ENCODE assay signal across 1 cellular context in genomic region chr1:27395441-27396195, GRCh38.
TF ChIP-seq lines count a peak whose summit lies in the region.

No MANE protein-coding gene starts in this region.

TF ChIP-seq in H1, 55 proteins besides CTCF, POLR2A, EP300 and RAD21:
- TF ChIP-seq RBBP5 (IDR thresholded peaks at IDR 0.05; ENCODE audit: borderline replicate concordance, low read depth, low read length): no peak
- TF ChIP-seq RNF2 (IDR thresholded peaks at IDR 0.05; ENCODE audit: borderline replicate concordance, low read depth, low read length, missing control alignments, poor library complexity, severe bottlenecking): no peak
- no peak for TF ChIP-seq GABPA (IDR thresholded peaks at IDR 0.05; ENCODE audit: borderline replicate concordance, insufficient read depth, low read length)
- 0 out of 2 replicates have a peak, but pooled peaks have one; percentile 37 for TF ChIP-seq SP4 (IDR thresholded peaks at IDR 0.05; ENCODE audit: low read length)
- TF ChIP-seq JUN (IDR thresholded peaks at IDR 0.05; ENCODE audit: low read depth, low read length): no peak
- TF ChIP-seq KDM4A (IDR thresholded peaks at IDR 0.05; ENCODE audit: low read depth, low read length, severe bottlenecking): no peak
- TF ChIP-seq CTBP2 (IDR thresholded peaks at IDR 0.05; ENCODE audit: borderline replicate concordance, insufficient read depth, insufficient read length, low read length): no peak
- no peak for TF ChIP-seq GTF2F1 (IDR thresholded peaks at IDR 0.05; ENCODE audit: borderline replicate concordance, low read depth, low read length)
- no peak; the same call in 1 of the 2 replicates for TF ChIP-seq JUND (IDR thresholded peaks at IDR 0.05; ENCODE audit: low read length)
- TF ChIP-seq USF2 (IDR thresholded peaks at IDR 0.05; ENCODE audit: low read length): no peak
- peak; percentile 53; the same call in 1 of the 2 replicates for TF ChIP-seq ATF3 (IDR thresholded peaks at IDR 0.05; ENCODE audit: insufficient read depth, low read depth, low read length)
- no peak for TF ChIP-seq RXRA (IDR thresholded peaks at IDR 0.05; ENCODE audit: insufficient read depth, low read depth, low read length)
- no peak for TF ChIP-seq CREB1 (IDR thresholded peaks at IDR 0.05)
- TF ChIP-seq SIN3A (conservative IDR thresholded peaks at IDR 0.05 in 1 of 2, IDR thresholded peaks at IDR 0.05 in 1 of 2; ENCODE audit: low read depth in 1 of 2, low read length in 2 of 2): peak in 1 of 2 experiments; percentile 54; a peak in 1 of 4 replicates
- no peak for TF ChIP-seq EZH2 (IDR thresholded peaks at IDR 0.05; ENCODE audit: low read depth, low read length, severe bottlenecking)
- TF ChIP-seq TEAD4 (IDR thresholded peaks at IDR 0.05; ENCODE audit: low read depth, low read length): peak; percentile 78
- TF ChIP-seq ATF2 (IDR thresholded peaks at IDR 0.05; ENCODE audit: low read length): no peak
- TF ChIP-seq SRF (IDR thresholded peaks at IDR 0.05; ENCODE audit: low read depth, low read length): no peak
- TF ChIP-seq FOSL1 (IDR thresholded peaks at IDR 0.05; ENCODE audit: insufficient read depth, low read depth, low read length): no peak
- TF ChIP-seq RFX5 (IDR thresholded peaks at IDR 0.05; ENCODE audit: borderline replicate concordance, low read depth, low read length): no peak
- no peak for TF ChIP-seq HDAC2 (IDR thresholded peaks at IDR 0.05; ENCODE audit: borderline replicate concordance in 1 of 2, low read depth in 2 of 2, low read length in 2 of 2)
- no peak for TF ChIP-seq CHD7 (IDR thresholded peaks at IDR 0.05; ENCODE audit: insufficient replicate concordance, low read length)
- TF ChIP-seq POLR2AphosphoS5 (IDR thresholded peaks at IDR 0.05; ENCODE audit: low read depth, low read length): no peak
- no peak for TF ChIP-seq CBX5 (IDR thresholded peaks at IDR 0.05; ENCODE audit: low read depth, low read length)
- no peak for TF ChIP-seq E2F6 (IDR thresholded peaks at IDR 0.05)
- TF ChIP-seq SIRT6 (IDR thresholded peaks at IDR 0.05; ENCODE audit: low read length): no peak
- 0 out of 2 replicates have a peak, but pooled peaks have one; percentile 20 for TF ChIP-seq SP1 (IDR thresholded peaks at IDR 0.05; ENCODE audit: low read depth, low read length)
- TF ChIP-seq SIX5 (IDR thresholded peaks at IDR 0.05; ENCODE audit: low read depth, low read length): no peak
- no peak for TF ChIP-seq CBX8 (IDR thresholded peaks at IDR 0.05; ENCODE audit: borderline replicate concordance, low read depth, low read length)
- TF ChIP-seq CHD1 (IDR thresholded peaks at IDR 0.05; ENCODE audit: low read depth, low read length): no peak
- TF ChIP-seq BACH1 (IDR thresholded peaks at IDR 0.05; ENCODE audit: low read length): no peak
TF ChIP-seq in H1: peak in this region for 5.
